Comparison of ENCODE assay signal across 8 cellular contexts in the genomic region with DNA sequence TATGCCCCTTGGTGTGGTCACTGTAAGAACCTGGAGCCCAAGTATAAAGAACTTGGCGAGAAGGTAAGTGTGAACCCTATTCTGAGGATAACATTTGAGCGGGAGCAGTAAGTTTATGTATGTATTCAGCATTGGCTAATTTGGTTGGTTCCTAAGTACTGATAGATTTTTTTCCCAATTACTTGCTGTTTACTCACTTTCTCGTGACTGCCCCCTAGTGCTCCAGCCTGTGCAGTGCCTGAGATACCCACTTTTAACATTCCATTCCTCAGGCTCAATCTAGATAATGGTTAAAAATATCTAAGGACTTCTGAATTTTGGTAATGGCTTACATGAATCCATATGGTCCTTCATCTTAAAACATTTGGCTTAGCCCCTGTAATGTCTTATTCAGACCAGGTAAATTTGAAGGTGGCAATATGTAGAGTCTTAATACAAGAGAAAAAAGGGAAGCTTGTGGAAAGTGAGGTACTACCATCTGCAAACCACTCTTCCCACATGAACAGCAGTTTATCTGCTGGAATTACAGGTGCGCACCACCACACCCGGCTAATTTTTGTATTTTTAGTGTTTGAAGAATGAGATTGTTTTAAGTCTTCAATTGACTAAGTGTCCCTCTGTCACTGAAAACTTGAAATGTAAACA. TPM values are rescaled to one million over a fixed set of nuclear protein-coding genes. Genes with fewer than 3 reads are reported as not detected.
DNase-seq lines count a peak whose midpoint lies in the region; ATAC-seq and TF ChIP-seq lines count a peak whose summit lies in the region.

No MANE protein-coding gene starts in this region.

- no peaks in the 10 kb centered on the region for H3K9me3 ChIP-seq in naive thymus-derived CD4-positive, alpha-beta T cell (ENCODE audit: control insufficient read depth in 2 of 3, low read length in 3 of 3)
- no peaks in the 10 kb centered on the region for H3K9me3 ChIP-seq in upper lobe of right lung

- H3K36me3 ChIP-seq in naive thymus-derived CD4-positive, alpha-beta T cell (ENCODE audit: control insufficient read depth in 2 of 3, insufficient read depth in 3 of 3, low read length in 3 of 3), result peaks cover 35 to 77% (median 35%) of the 10 kb centered on the region in 3 experiments
- H3K36me3 ChIP-seq in upper lobe of right lung, result peaks cover 94% of the 10 kb centered on the region

- peak; percentile 69 for DNase-seq in Right ventricle myocardium inferior (ENCODE audit: missing footprints)
- DNase-seq in cardiac septum (ENCODE audit: low spot score), result no peak
- DNase-seq in NCI-H526 treated with DMSO at 0.1 percent for 48 hours (lab: John Stamatoyannopoulos, UW), result peak; percentile 20
- peak; percentile 68 for DNase-seq in activated CD4-positive, alpha-beta T cell treated with anti-CD3 and anti-CD28 coated beads, Interleukin-2, amount 50 U/mL, for 1 hour
- DNase-seq in epidermal melanocyte (ENCODE audit: insufficient read length, low spot score), result peak; percentile 44
- peak in 8 of 9 donors; percentile 28 to 59 (median 50) for DNase-seq in naive thymus-derived CD4-positive, alpha-beta T cell
- DNase-seq in upper lobe of right lung, result peak; percentile 63
- no peak for DNase-seq in DMS153 (lab: John Stamatoyannopoulos, UW)

- peak; percentile 82 for TF ChIP-seq CTCF in upper lobe of right lung (IDR thresholded peaks at IDR 0.05)

- H3K27ac Mint-ChIP-seq in naive thymus-derived CD4-positive, alpha-beta T cell, result peak overlapping the region in 6 of 9 donors; percentile 28 to 77 (median 57)

- intact Hi-C loops in Right ventricle myocardium inferior (cut with DNase I), result loop anchor here (10.0 kb wide), 1 partner anchor 55 kb away; a partner anchor contains a TSS
- intact Hi-C loops in cardiac septum (cut with DNase I), result no loop called here
- intact Hi-C loops in naive thymus-derived CD4-positive, alpha-beta T cell (cut with micrococcal nuclease), result loop anchor here (1.0 to 2.0 kb wide), 3 partner anchors 8 to 22 kb away; no protein-coding TSS in a partner anchor
- intact Hi-C loops in upper lobe of right lung (cut with DNase I), result no loop called here

- H3K4me3 Mint-ChIP-seq in naive thymus-derived CD4-positive, alpha-beta T cell, result no peak overlapping the region

- H3K27me3 ChIP-seq in naive thymus-derived CD4-positive, alpha-beta T cell (ENCODE audit: control insufficient read depth in 2 of 2, insufficient read depth in 2 of 2, low read length in 2 of 2), result no peaks in the 10 kb centered on the region
- no peaks in the 10 kb centered on the region for H3K27me3 ChIP-seq in upper lobe of right lung

- POLR2A ChIA-PET in naive thymus-derived CD4-positive, alpha-beta T cell (lab: Charles Lee), result no interaction called here

- no peaks in the 10 kb centered on the region for H3K27me3 Mint-ChIP-seq in naive thymus-derived CD4-positive, alpha-beta T cell

- no peak overlapping the region for H3K4me3 ChIP-seq in naive thymus-derived CD4-positive, alpha-beta T cell (ENCODE audit: low read length)
- no peak overlapping the region for H3K4me3 ChIP-seq in upper lobe of right lung

- peak overlapping the region; percentile 28 for H3K27ac ChIP-seq in naive thymus-derived CD4-positive, alpha-beta T cell (ENCODE audit: low read depth, low read length)
- H3K27ac ChIP-seq in upper lobe of right lung, result no peak overlapping the region

- peaks cover 0 to 8% (median 5%) of the 10 kb centered on the region in 7 donors for H3K4me1 Mint-ChIP-seq in naive thymus-derived CD4-positive, alpha-beta T cell

- H3K4me1 ChIP-seq in naive thymus-derived CD4-positive, alpha-beta T cell (ENCODE audit: control insufficient read depth in 2 of 2, insufficient read depth in 2 of 2, low read length in 2 of 2), result no peaks in the 10 kb centered on the region
- no peaks in the 10 kb centered on the region for H3K4me1 ChIP-seq in upper lobe of right lung

- ATAC-seq in Right ventricle myocardium inferior (no peak), upper lobe of right lung (peak; percentile 84)
- ATAC-seq in naive thymus-derived CD4-positive, alpha-beta T cell, result peak; percentile 87

- no peaks in the 10 kb centered on the region for H3K9me3 Mint-ChIP-seq in naive thymus-derived CD4-positive, alpha-beta T cell

- peaks cover 0 to 53% (median 28%) of the 10 kb centered on the region in 5 donors for H3K36me3 Mint-ChIP-seq in naive thymus-derived CD4-positive, alpha-beta T cell

- CTCF ChIA-PET in naive thymus-derived CD4-positive, alpha-beta T cell (lab: Charles Lee), result interaction anchor here (1.4 kb wide), 1 partner anchor 12 kb away, joined by 5 read pairs; no protein-coding TSS in a partner anchor

RNA-seq across cellular contexts. Expression of a gene that starts 7.1 kb away (rescaled TPM):
- total RNA-seq in Right ventricle myocardium inferior (1.5 TPM), cardiac septum (2.2 TPM), upper lobe of right lung (4.3 TPM)
- 1 to 10 TPM; 1.8 to 2.1 (median 1.9) TPM for total RNA-seq in naive thymus-derived CD4-positive, alpha-beta T cell
- 1 to 10 TPM; 2.9 to 4.9 TPM for polyA plus RNA-seq in naive thymus-derived CD4-positive, alpha-beta T cell

RNA-seq across cellular contexts. Expression of a gene that starts 22.4 kb away (rescaled TPM):
- 1,102 TPM for total RNA-seq in Right ventricle myocardium inferior
- 943 TPM for total RNA-seq in cardiac septum
- total RNA-seq in naive thymus-derived CD4-positive, alpha-beta T cell, result 100 to 1,000 TPM; 358 to 676 (median 553) TPM
- 1,000 to 10,000 TPM; 1,664 to 2,070 TPM for polyA plus RNA-seq in naive thymus-derived CD4-positive, alpha-beta T cell
- total RNA-seq in upper lobe of right lung, result 769 TPM

RNA-seq across cellular contexts. Expression of a gene that starts 23.5 kb away (rescaled TPM):
- 166 TPM for total RNA-seq in Right ventricle myocardium inferior
- total RNA-seq in cardiac septum, result 176 TPM
- total RNA-seq in naive thymus-derived CD4-positive, alpha-beta T cell, result 100 to 1,000 TPM; 127 to 397 (median 183) TPM
- polyA plus RNA-seq in naive thymus-derived CD4-positive, alpha-beta T cell, result 100 to 1,000 TPM; 256 to 301 TPM
- total RNA-seq in upper lobe of right lung, result 382 TPM

RNA-seq across cellular contexts. Expression of a gene that starts 30.3 kb away (rescaled TPM):
- total RNA-seq in Right ventricle myocardium inferior, result 0.30 TPM
- 0.43 TPM for total RNA-seq in cardiac septum
- total RNA-seq in naive thymus-derived CD4-positive, alpha-beta T cell, result under 1 TPM in 4 of 5 experiments, not detected in 1; 0.13 to 0.57 (median 0.33) TPM
- polyA plus RNA-seq in naive thymus-derived CD4-positive, alpha-beta T cell, result 1 to 10 TPM; 3.1 to 8.8 TPM
- total RNA-seq in upper lobe of right lung, result not detected

RNA-seq across cellular contexts. Expression of a gene that starts 30.7 kb away (rescaled TPM):
- 16.4 TPM for total RNA-seq in Right ventricle myocardium inferior
- total RNA-seq in cardiac septum, result 11.7 TPM
- total RNA-seq in naive thymus-derived CD4-positive, alpha-beta T cell, result 10 to 100 TPM; 16.9 to 32.1 (median 27.0) TPM
- 10 to 100 TPM in 1 of 2 donors, 1 to 10 TPM in 1; 7.5 to 28.2 TPM for polyA plus RNA-seq in naive thymus-derived CD4-positive, alpha-beta T cell
- 11.3 TPM for total RNA-seq in upper lobe of right lung

Comparison
In these comparisons a context has a peak if more than half of its experiments do, and no peak if none do; other contexts are left out.
1. DNase-seq: peak in Right ventricle myocardium inferior (single experiment), NCI-H526 treated with DMSO at 0.1 percent for 48 hours (single experiment), activated CD4-positive, alpha-beta T cell treated with anti-CD3 and anti-CD28 coated beads, Interleukin-2, amount 50 U/mL, for 1 hour (single experiment), epidermal melanocyte (single experiment), naive thymus-derived CD4-positive, alpha-beta T cell (8 of 9) and upper lobe of right lung (single experiment); none in cardiac septum (single experiment) and DMS153 (single experiment).
2. intact Hi-C loops: an anchor here in Right ventricle myocardium inferior (10.0 kb wide) and naive thymus-derived CD4-positive, alpha-beta T cell (1.0 to 2.0 kb wide); none called in cardiac septum and upper lobe of right lung.